In genomic region chr1:28027660-28028059, GRCh38 we compare ENCODE assay signal across 25 cellular contexts.
A peak's percentile ranks its signal among the peaks of the same experiment; 100 is the strongest.
DNase-seq lines count a peak whose midpoint lies in the region; ATAC-seq, FAIRE-seq and TF ChIP-seq lines count a peak whose summit lies in the region.
"Had no signal": no experiment of that assay in that cellular context is flagged by ENCODE, and none has a peak within 500 bp of the region (broad histone marks: within the 10 kb centered on the region; RNA-seq: fewer than 3 reads in every experiment).

No MANE protein-coding gene starts in this region.

- no peaks in the 10 kb centered on the region for H3K36me3 ChIP-seq in MM.1S (replicated peaks; ENCODE audit: insufficient read depth, low read length)
- peaks cover 0 to 10% of the 10 kb centered on the region in 2 experiments; a peak in 2 of 4 replicates for H3K36me3 ChIP-seq in GM12878 (ENCODE audit: control insufficient read depth in 2 of 2, insufficient read depth in 2 of 2, low read length in 1 of 2)
- peaks cover 0 to 6% of the 10 kb centered on the region in 2 donors for H3K36me3 ChIP-seq in thyroid gland
- H3K36me3 ChIP-seq in mucosa of descending colon (ENCODE audit: low read depth), result no peaks in the 10 kb centered on the region

- H2AFZ ChIP-seq in MM.1S (ENCODE audit: low read length) (no peak overlapping the region), GM12878 (ENCODE audit: control insufficient read depth, low read depth, low read length) (no peak overlapping the region)

- RAD21 ChIA-PET in GM12878 (lab: Charles Lee; ENCODE audit: unreplicated experiment), result interaction anchor here (0.9 kb wide), 1 partner anchor 182 kb away, joined by 3 read pairs; no protein-coding TSS in a partner anchor

- peak overlapping the region; percentile 40 for H3K4me3 ChIP-seq in MM.1S (ENCODE audit: low read length)
- no peak overlapping the region for H3K4me3 ChIP-seq in GM12878
- H3K4me3 ChIP-seq in thyroid gland (replicated peaks in 1 of 3), result no peak overlapping the region
- H3K4me3 ChIP-seq in mucosa of descending colon, result no peak overlapping the region
- H3K4me3 ChIP-seq: SJSA1 had no signal

- SMC1A ChIA-PET in GM12878 (lab: Charles Lee; ENCODE audit: uncharacterized antibody, unreplicated experiment), result interaction anchor here (0.7 to 1.6 kb wide), 9 partner anchors 8 to 221 kb away, joined by 3 to 6 read pairs (median 3); partner anchors contain the start of gene EYA3

- no TSS peak for BruUV-seq in GM12878 (replicated peaks; lab: Mats Ljungman, UMichigan)

- DNase-seq in natural killer cell (no peak), MM.1S (peak; percentile 87), GM12878 (ENCODE audit: low read depth, low spot score) (no peak), thyroid gland (no peak), mucosa of descending colon (no peak), NCI-H1694 (lab: John Stamatoyannopoulos, UW) (no peak), NCI-H510A (lab: John Stamatoyannopoulos, UW) (no peak)
- DNase-seq in natural killer cell treated with Interleukin-12 subunit alpha and Interleukin-12 subunit beta and Interleukin-15 and Interleukin-18, amount 100 ng/mL, for 72 hours (ENCODE audit: low spot score), result no peak
- DNase-seq: AML-193; C1 segment of cervical spinal cord; Calu3; CD8-positive, alpha-beta memory T cell; DMS53; Kasumi-1; NCI-H1417 treated with DMSO at 0.1 percent for 48 hours; NCI-H1930; NCI-H2171; NCI-H526; OCI-M1 had no signal

- no peak overlapping the region for H3K4me3 Mint-ChIP-seq in natural killer cell
- H3K4me3 Mint-ChIP-seq in natural killer cell treated with Interleukin-12 subunit alpha and Interleukin-12 subunit beta and Interleukin-15 and Interleukin-18, amount 100 ng/mL, for 72 hours, result no peak overlapping the region
- H3K4me3 Mint-ChIP-seq: CD8-positive, alpha-beta memory T cell had no signal

- no peak for TF ChIP-seq EP300 in GM12878 (IDR thresholded peaks at IDR 0.05; ENCODE audit: borderline replicate concordance in 1 of 2, control insufficient read depth in 1 of 2, low read depth in 2 of 2, low read length in 2 of 2)

- TF ChIP-seq POLR2A in GM12878 (IDR thresholded peaks at IDR 0.05; ENCODE audit: low read depth, low read length) (no peak), thyroid gland (IDR thresholded peaks at IDR 0.05) (no peak)

- in situ Hi-C loops in GM12878 (cut with MboI), result no loop called here

- H3K9ac ChIP-seq in MM.1S (ENCODE audit: low read length), result peak overlapping the region; percentile 72
- H3K9ac ChIP-seq in GM12878 (ENCODE audit: control insufficient read depth, insufficient read depth, low read length), result no peak overlapping the region

- H3K9me3 ChIP-seq in MM.1S (replicated peaks; ENCODE audit: insufficient read depth, low read length) (no peaks in the 10 kb centered on the region), GM12878 (replicated peaks; ENCODE audit: control insufficient read depth, insufficient read depth, low read length) (no peaks in the 10 kb centered on the region), thyroid gland (no peaks in the 10 kb centered on the region), mucosa of descending colon (no peaks in the 10 kb centered on the region)
- H3K9me3 ChIP-seq: SJSA1 had no signal

- TF ChIP-seq CTCF in natural killer cell (IDR thresholded peaks at IDR 0.05), result no peak
- no peak for TF ChIP-seq CTCF in MM.1S (IDR thresholded peaks at IDR 0.05; ENCODE audit: low read length)
- no peak for TF ChIP-seq CTCF in GM12878 (IDR thresholded peaks at IDR 0.05 in 2 of 3, conservative IDR thresholded peaks at IDR 0.05 in 1 of 3; ENCODE audit: control insufficient read depth in 2 of 3, extremely low read depth in 1 of 3, insufficient read depth in 1 of 3, low read depth in 3 of 3, low read length in 3 of 3)
- no peak for TF ChIP-seq CTCF in thyroid gland (IDR thresholded peaks at IDR 0.05)
- TF ChIP-seq CTCF in mucosa of descending colon (IDR thresholded peaks at IDR 0.05), result no peak

- H3K79me2 ChIP-seq in MM.1S (ENCODE audit: low read length), result peaks cover 59% of the 10 kb centered on the region
- H3K79me2 ChIP-seq in GM12878 (ENCODE audit: control insufficient read depth, insufficient read depth, low read length), result no peaks in the 10 kb centered on the region; the same call in 1 of the 2 replicates

- no peaks in the 10 kb centered on the region for H3K9me3 Mint-ChIP-seq in natural killer cell
- no peaks in the 10 kb centered on the region for H3K9me3 Mint-ChIP-seq in natural killer cell treated with Interleukin-12 subunit alpha and Interleukin-12 subunit beta and Interleukin-15 and Interleukin-18, amount 100 ng/mL, for 72 hours
- H3K9me3 Mint-ChIP-seq: CD8-positive, alpha-beta memory T cell had no signal

- H3K27me3 ChIP-seq in MM.1S (replicated peaks; ENCODE audit: insufficient read depth, low read length) (no peaks in the 10 kb centered on the region), GM12878 (replicated peaks in 1 of 2; ENCODE audit: control insufficient read depth in 2 of 2, insufficient read depth in 2 of 2, low read length in 1 of 2) (no peaks in the 10 kb centered on the region), thyroid gland (no peaks in the 10 kb centered on the region)
- H3K27me3 ChIP-seq: SJSA1 had no signal

- ATAC-seq in natural killer cell, result no peak
- ATAC-seq in natural killer cell treated with Interleukin-12 subunit alpha and Interleukin-12 subunit beta and Interleukin-15 and Interleukin-18, amount 100 ng/mL, for 72 hours, result no peak
- peak; percentile 40; the same call in 1 of the 3 replicates for ATAC-seq in GM12878
- ATAC-seq in mucosa of descending colon, result no peak
- ATAC-seq: HCT116, Right ventricle myocardium inferior had no signal

- intact Hi-C loops in natural killer cell (cut with micrococcal nuclease), result no loop called here
- intact Hi-C loops in GM12878 (cut with micrococcal nuclease; ENCODE audit: unreplicated experiment), result no loop called here
- intact Hi-C loops in thyroid gland (cut with DNase I), result loop anchor here (10.0 kb wide), 1 partner anchor 57 kb away; the partner anchor contains the start of gene EYA3
- intact Hi-C loops in mucosa of descending colon (cut with DNase I, micrococcal nuclease), result no loop called here

- H3K27ac ChIP-seq in MM.1S (ENCODE audit: low read length) (peak overlapping the region; percentile 98), GM12878 (ENCODE audit: control insufficient read depth, insufficient read depth) (no peak overlapping the region), thyroid gland (peak overlapping the region in 2 of 3 donors; percentile 33 to 58)
- H3K27ac ChIP-seq: SJSA1 had no signal

- peaks cover 50% of the 10 kb centered on the region for H3F3A ChIP-seq in MM.1S (ENCODE audit: insufficient read depth, low read length)

- H3K4me2 ChIP-seq in MM.1S (ENCODE audit: low read depth, low read length), result peak overlapping the region; percentile 94
- H3K4me2 ChIP-seq in GM12878 (ENCODE audit: control insufficient read depth, insufficient read depth), result no peak overlapping the region

- no peak for TF ChIP-seq RAD21 in GM12878 (IDR thresholded peaks at IDR 0.05; ENCODE audit: insufficient read depth, low read depth, low read length)

- H3K36me3 Mint-ChIP-seq in natural killer cell, result no peaks in the 10 kb centered on the region
- H3K36me3 Mint-ChIP-seq in natural killer cell treated with Interleukin-12 subunit alpha and Interleukin-12 subunit beta and Interleukin-15 and Interleukin-18, amount 100 ng/mL, for 72 hours, result no peaks in the 10 kb centered on the region

- no peak for FAIRE-seq in GM12878 (lab: Jason Lieb, UNC)
- FAIRE-seq: GM18507, H1, RCC 7860 had no signal

- no peaks in the 10 kb centered on the region for H3K27me3 Mint-ChIP-seq in natural killer cell (ENCODE audit: low read depth in 2 of 2)
- no peaks in the 10 kb centered on the region for H3K27me3 Mint-ChIP-seq in natural killer cell treated with Interleukin-12 subunit alpha and Interleukin-12 subunit beta and Interleukin-15 and Interleukin-18, amount 100 ng/mL, for 72 hours
- H3K27me3 Mint-ChIP-seq: CD8-positive, alpha-beta memory T cell had no signal

- CTCF ChIA-PET in GM12878 (lab: Yijun Ruan, JAX), result interaction anchor here (1.1 kb wide), 1 partner anchor 9 kb away, joined by 5 read pairs; no protein-coding TSS in a partner anchor

- H3K4me1 Mint-ChIP-seq in natural killer cell, result peaks cover 22 to 26% of the 10 kb centered on the region in 2 donors
- peaks cover 17 to 19% of the 10 kb centered on the region in 2 donors for H3K4me1 Mint-ChIP-seq in natural killer cell treated with Interleukin-12 subunit alpha and Interleukin-12 subunit beta and Interleukin-15 and Interleukin-18, amount 100 ng/mL, for 72 hours (ENCODE audit: low read depth in 2 of 2)

- H4K20me1 ChIP-seq in MM.1S (ENCODE audit: insufficient read depth, low read length), result no peaks in the 10 kb centered on the region
- no peaks in the 10 kb centered on the region for H4K20me1 ChIP-seq in GM12878 (ENCODE audit: control insufficient read depth, insufficient read depth)

- peaks cover 60% of the 10 kb centered on the region for H3K4me1 ChIP-seq in MM.1S (ENCODE audit: low read length)
- peaks cover 22% of the 10 kb centered on the region for H3K4me1 ChIP-seq in GM12878 (ENCODE audit: control insufficient read depth, insufficient read depth, low read length)
- peaks cover 0 to 20% of the 10 kb centered on the region in 2 donors for H3K4me1 ChIP-seq in thyroid gland
- H3K4me1 ChIP-seq in mucosa of descending colon (ENCODE audit: low read depth), result no peaks in the 10 kb centered on the region

- POLR2A ChIA-PET in GM12878 (lab: Charles Lee), result interaction anchor here (0.5 kb wide), 1 partner anchor 121 kb away, joined by 3 read pairs; no protein-coding TSS in a partner anchor

- peak overlapping the region; percentile 31 to 74 for H3K27ac Mint-ChIP-seq in natural killer cell
- peak overlapping the region in 1 of 2 donors; percentile 81 for H3K27ac Mint-ChIP-seq in natural killer cell treated with Interleukin-12 subunit alpha and Interleukin-12 subunit beta and Interleukin-15 and Interleukin-18, amount 100 ng/mL, for 72 hours

- no peaks in the 10 kb centered on the region for H3K9me2 ChIP-seq in MM.1S (replicated peaks; ENCODE audit: insufficient read depth, low read length)

TF ChIP-seq in GM12878, 131 proteins besides CTCF, POLR2A, EP300 and RAD21:
- no peak for TF ChIP-seq IRF3 (IDR thresholded peaks at IDR 0.05)
- peak; percentile 55 for TF ChIP-seq RUNX3 (IDR thresholded peaks at IDR 0.05; ENCODE audit: low read length)
